ENCODE assay signal across 6 cellular contexts in the genomic region with DNA sequence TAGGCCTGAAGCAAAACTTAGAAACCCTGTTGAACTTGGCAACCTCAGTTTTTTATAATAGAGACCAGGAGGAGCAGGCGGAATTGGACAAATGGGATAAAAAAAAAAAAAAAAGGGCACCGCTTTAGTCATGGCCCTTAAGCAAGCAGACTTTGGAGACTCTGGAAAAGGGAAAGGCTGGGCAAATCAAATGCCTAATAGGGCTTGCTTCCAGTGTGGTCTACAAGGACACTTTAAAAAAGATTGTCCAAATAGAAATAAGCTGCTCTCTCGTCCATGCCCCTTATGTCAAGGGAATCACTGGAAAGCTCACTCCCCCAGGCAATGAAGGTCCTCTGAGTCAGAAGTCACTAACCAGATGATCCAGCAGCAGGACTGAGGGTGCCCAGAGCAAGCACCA.
DNase-seq lines count a peak whose midpoint lies in the region; TF ChIP-seq lines count a peak whose summit lies in the region.
"Not testable (repeated sequence)": the region's sequence is repeated elsewhere in the genome, so short reads cannot be mapped to it uniquely, and the experiment has no call there.

No MANE protein-coding gene starts in this region.

- H3K27me3 Mint-ChIP-seq in HFFc6 (ENCODE audit: insufficient read depth): not testable (repeated sequence)

- not testable (repeated sequence) for H3K4me3 Mint-ChIP-seq in HFFc6

- not testable (repeated sequence) for H3K4me3 ChIP-seq in SJCRH30; foreskin fibroblast (ENCODE audit: low read depth in 1 of 2, low read length in 2 of 2)

- not testable (repeated sequence) for H3K4me1 Mint-ChIP-seq in HFFc6 (ENCODE audit: low read depth)

- not testable (repeated sequence) for H3K36me3 ChIP-seq in SJCRH30

- TF ChIP-seq CTCF in AG09319 (IDR thresholded peaks at IDR 0.05; ENCODE audit: low read depth, low read length); HFFc6 (IDR thresholded peaks at IDR 0.05); foreskin fibroblast (IDR thresholded peaks at IDR 0.05; ENCODE audit: low read depth, low read length): not testable (repeated sequence)

- peaks cover 16% of the 10 kb centered on the region for H3K9me3 ChIP-seq in SJCRH30 (replicated peaks)

- DNase-seq in AG09319 (ENCODE audit: extremely low read depth, low read depth) (peak; percentile 16), EL (peak; percentile 38), HFFc6 (peak; percentile 14), SJCRH30 (peak; percentile 73 to 79), fibroblast of gingiva (ENCODE audit: low read depth) (peak; percentile 49), foreskin fibroblast (peak; percentile 19 to 64)

- not testable (repeated sequence) for H3K27ac Mint-ChIP-seq in HFFc6

- H3K4me1 ChIP-seq in SJCRH30: peaks cover 26% of the 10 kb centered on the region

- not testable (repeated sequence) for H3K9me3 Mint-ChIP-seq in HFFc6

- not testable (repeated sequence) for H3K27me3 ChIP-seq in SJCRH30

- peak overlapping the region; percentile 98 for H3K27ac ChIP-seq in SJCRH30

- H3K36me3 Mint-ChIP-seq in HFFc6 (ENCODE audit: low read depth): not testable (repeated sequence)

Comparison
In these comparisons a context has a peak if more than half of its experiments do, and no peak if none do; other contexts are left out.
1. DNase-seq: peak in every context shown above with its lines; median percentile 76 in SJCRH30; 49 in fibroblast of gingiva; 42 in foreskin fibroblast; 38 in EL; 16 in AG09319; 14 in HFFc6.